ENCODE assay signal across 8 cellular contexts in the genomic region with DNA sequence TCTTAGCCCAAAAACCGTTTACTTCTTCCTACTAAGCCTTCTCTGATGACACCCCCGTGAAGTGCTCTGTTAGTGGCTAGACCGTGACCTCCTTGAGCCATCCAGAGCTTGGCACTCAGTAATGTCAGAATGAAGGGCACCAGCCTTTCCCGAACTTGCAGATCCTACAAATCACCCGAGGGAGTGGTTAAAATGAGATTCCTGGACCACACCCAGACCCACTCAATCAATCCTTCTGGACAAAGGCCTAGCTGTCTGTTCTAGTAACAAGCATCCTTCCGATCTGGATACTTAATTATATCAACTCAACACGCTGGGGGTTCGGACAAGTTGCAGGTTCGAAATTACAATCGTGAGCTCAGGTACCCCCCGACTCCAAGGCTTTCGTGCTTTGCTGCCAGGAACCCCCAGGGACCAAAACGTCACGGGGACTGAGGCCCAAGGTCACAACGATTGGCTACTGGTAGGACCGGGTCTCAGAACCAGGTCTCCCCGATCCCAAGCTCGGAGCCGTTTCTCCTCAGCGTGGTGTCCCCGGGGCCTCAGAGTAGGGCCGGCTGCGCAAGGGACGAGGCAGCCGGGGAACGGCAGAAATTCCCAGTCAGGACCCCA. TPM values are rescaled to one million over a fixed set of nuclear protein-coding genes. Genes with fewer than 3 reads are reported as not detected.
DNase-seq lines count a peak whose midpoint lies in the region; ATAC-seq and TF ChIP-seq lines count a peak whose summit lies in the region.

No MANE protein-coding gene starts in this region.

- peak; percentile 46 for ATAC-seq in HG02642 (IDR thresholded peaks at IDR 0.05; ENCODE audit: poor library complexity, unreplicated experiment)

- H3K4me1 Mint-ChIP-seq in activated T-cell treated with anti-CD3 and anti-CD28 coated beads, Interleukin-2, amount 50 U/mL, for 24 hours (ENCODE audit: low read depth), result peaks cover 47% of the 10 kb centered on the region
- H3K4me1 Mint-ChIP-seq in activated T-helper 1 cell treated with anti-CD3 and anti-CD28 coated beads, Interleukin-12 subunit alpha, Interleukin-12 subunit beta, Interleukin-2, Interleukin-4 antibody, amounts not matched to agents 30 ng/mL and 10 ng/mL and 1 ng/mL, durations not matched to agents 14 hours and 24 hours and 36 hours (ENCODE audit: low read depth), result peaks cover 37% of the 10 kb centered on the region

- peak; percentile 68 for DNase-seq in activated T-cell treated with anti-CD3 and anti-CD28 coated beads, Interleukin-2, amount 50 U/mL, for 24 hours
- no peak for DNase-seq in activated T-cell treated with anti-CD3 and anti-CD28 coated beads, Interleukin-2, amount 50 U/mL, for 1 hour
- DNase-seq in NCI-H146 treated with DMSO at 0.1 percent for 48 hours (lab: John Stamatoyannopoulos, UW; ENCODE audit: unreplicated experiment) (peak; percentile 10), foreskin melanocyte (peak; percentile 52), osteoblast (ENCODE audit: insufficient read length, low spot score, missing footprints) (peak; percentile 88), NCI-H524 treated with DMSO at 0.1 percent for 48 hours (lab: John Stamatoyannopoulos, UW) (no peak)
- DNase-seq in activated T-helper 1 cell treated with anti-CD3 and anti-CD28 coated beads, Interleukin-12 subunit alpha, Interleukin-12 subunit beta, Interleukin-2, Interleukin-4 antibody, amounts not matched to agents 30 ng/mL and 10 ng/mL and 1 ng/mL, durations not matched to agents 14 hours and 24 hours and 36 hours (ENCODE audit: low spot score), result peak; percentile 11

- H3K79me2 ChIP-seq in osteoblast (ENCODE audit: insufficient read depth, low read length), result peaks cover 78% of the 10 kb centered on the region

- peak overlapping the region; percentile 96 for H3K27ac Mint-ChIP-seq in activated T-cell treated with anti-CD3 and anti-CD28 coated beads, Interleukin-2, amount 50 U/mL, for 24 hours
- H3K27ac Mint-ChIP-seq in activated T-helper 1 cell treated with anti-CD3 and anti-CD28 coated beads, Interleukin-12 subunit alpha, Interleukin-12 subunit beta, Interleukin-2, Interleukin-4 antibody, amounts not matched to agents 30 ng/mL and 10 ng/mL and 1 ng/mL, durations not matched to agents 14 hours and 24 hours and 36 hours, result peak overlapping the region; percentile 90

- peaks cover 65% of the 10 kb centered on the region for H3K36me3 Mint-ChIP-seq in activated T-cell treated with anti-CD3 and anti-CD28 coated beads, Interleukin-2, amount 50 U/mL, for 24 hours (ENCODE audit: low read depth)
- peaks cover 15% of the 10 kb centered on the region for H3K36me3 Mint-ChIP-seq in activated T-helper 1 cell treated with anti-CD3 and anti-CD28 coated beads, Interleukin-12 subunit alpha, Interleukin-12 subunit beta, Interleukin-2, Interleukin-4 antibody, amounts not matched to agents 30 ng/mL and 10 ng/mL and 1 ng/mL, durations not matched to agents 14 hours and 24 hours and 36 hours (ENCODE audit: low read depth)

- H2AFZ ChIP-seq in osteoblast (ENCODE audit: low read length), result peak overlapping the region; percentile 92

- peak overlapping the region; percentile 100 for H3K4me2 ChIP-seq in osteoblast (ENCODE audit: insufficient read depth, low read length)

- H3K27ac ChIP-seq in osteoblast (ENCODE audit: low read depth, low read length), result peak overlapping the region; percentile 90

- H3K27me3 Mint-ChIP-seq in activated T-cell treated with anti-CD3 and anti-CD28 coated beads, Interleukin-2, amount 50 U/mL, for 24 hours, result no peaks in the 10 kb centered on the region
- H3K27me3 Mint-ChIP-seq in activated T-helper 1 cell treated with anti-CD3 and anti-CD28 coated beads, Interleukin-12 subunit alpha, Interleukin-12 subunit beta, Interleukin-2, Interleukin-4 antibody, amounts not matched to agents 30 ng/mL and 10 ng/mL and 1 ng/mL, durations not matched to agents 14 hours and 24 hours and 36 hours (ENCODE audit: insufficient read depth), result no peaks in the 10 kb centered on the region

- H3K4me3 ChIP-seq in osteoblast (ENCODE audit: insufficient read depth, low read length), result peak overlapping the region; percentile 94

- H3K4me1 ChIP-seq in osteoblast (ENCODE audit: insufficient read depth, low read length), result peaks cover 18% of the 10 kb centered on the region

- no peaks in the 10 kb centered on the region for H4K20me1 ChIP-seq in osteoblast (ENCODE audit: insufficient read depth, low read length)

- H3K27me3 ChIP-seq in osteoblast (ENCODE audit: insufficient read depth, low read length), result no peaks in the 10 kb centered on the region

- peaks cover 15% of the 10 kb centered on the region for H3K36me3 ChIP-seq in osteoblast (ENCODE audit: insufficient read depth, low read length)

- H3K4me3 Mint-ChIP-seq in activated T-cell treated with anti-CD3 and anti-CD28 coated beads, Interleukin-2, amount 50 U/mL, for 24 hours, result peak overlapping the region; percentile 95
- H3K4me3 Mint-ChIP-seq in activated T-helper 1 cell treated with anti-CD3 and anti-CD28 coated beads, Interleukin-12 subunit alpha, Interleukin-12 subunit beta, Interleukin-2, Interleukin-4 antibody, amounts not matched to agents 30 ng/mL and 10 ng/mL and 1 ng/mL, durations not matched to agents 14 hours and 24 hours and 36 hours, result peak overlapping the region; percentile 94

- no peaks in the 10 kb centered on the region for H3K9me3 Mint-ChIP-seq in activated T-cell treated with anti-CD3 and anti-CD28 coated beads, Interleukin-2, amount 50 U/mL, for 24 hours
- H3K9me3 Mint-ChIP-seq in activated T-helper 1 cell treated with anti-CD3 and anti-CD28 coated beads, Interleukin-12 subunit alpha, Interleukin-12 subunit beta, Interleukin-2, Interleukin-4 antibody, amounts not matched to agents 30 ng/mL and 10 ng/mL and 1 ng/mL, durations not matched to agents 14 hours and 24 hours and 36 hours, result peaks cover 2% of the 10 kb centered on the region

- no peak for TF ChIP-seq CTCF in osteoblast (IDR thresholded peaks at IDR 0.05; ENCODE audit: extremely low read depth, low read depth, low read length)

- no peaks in the 10 kb centered on the region for H3K9me3 ChIP-seq in osteoblast (ENCODE audit: low read depth, low read length)

- intact Hi-C loops in activated T-helper 1 cell treated with anti-CD3 and anti-CD28 coated beads, Interleukin-12 subunit alpha, Interleukin-12 subunit beta, Interleukin-2, Interleukin-4 antibody, amounts not matched to agents 30 ng/mL and 10 ng/mL and 1 ng/mL, durations not matched to agents 14 hours and 24 hours and 36 hours (cut with micrococcal nuclease), result loop anchor here (1.0 to 10.0 kb wide), 10 partner anchors 16 to 512 kb away; partner anchors contain the start of genes ARL2BP, DOK4, HERPUD1 and KATNB1

RNA-seq across cellular contexts. Expression of gene CIAPIN1, which starts 0.5 kb away (rescaled TPM):
- total RNA-seq in activated T-helper 1 cell treated with anti-CD3 and anti-CD28 coated beads, Interleukin-12 subunit alpha, Interleukin-12 subunit beta, Interleukin-2, Interleukin-4 antibody, amounts not matched to agents 30 ng/mL and 10 ng/mL and 1 ng/mL, durations not matched to agents 14 hours and 24 hours and 36 hours, result 98.0 and 98.4 TPM in 2 replicates
- 39.8 and 45.1 TPM in 2 replicates for total RNA-seq in osteoblast

RNA-seq across cellular contexts. Expression of gene COQ9, which starts 0.6 kb away (rescaled TPM):
- 51.2 and 51.6 TPM in 2 replicates for total RNA-seq in activated T-helper 1 cell treated with anti-CD3 and anti-CD28 coated beads, Interleukin-12 subunit alpha, Interleukin-12 subunit beta, Interleukin-2, Interleukin-4 antibody, amounts not matched to agents 30 ng/mL and 10 ng/mL and 1 ng/mL, durations not matched to agents 14 hours and 24 hours and 36 hours
- total RNA-seq in osteoblast, result 38.6 and 39.8 TPM in 2 replicates

RNA-seq across cellular contexts. Expression of gene POLR2C, which starts 15.8 kb away (rescaled TPM):
- total RNA-seq in activated T-helper 1 cell treated with anti-CD3 and anti-CD28 coated beads, Interleukin-12 subunit alpha, Interleukin-12 subunit beta, Interleukin-2, Interleukin-4 antibody, amounts not matched to agents 30 ng/mL and 10 ng/mL and 1 ng/mL, durations not matched to agents 14 hours and 24 hours and 36 hours, result 89.2 and 90.9 TPM in 2 replicates
- 95.2 and 97.8 TPM in 2 replicates for total RNA-seq in osteoblast

RNA-seq across cellular contexts. Expression of gene DOK4, which starts 39.7 kb away (rescaled TPM):
- 4.4 and 4.9 TPM in 2 replicates for total RNA-seq in activated T-helper 1 cell treated with anti-CD3 and anti-CD28 coated beads, Interleukin-12 subunit alpha, Interleukin-12 subunit beta, Interleukin-2, Interleukin-4 antibody, amounts not matched to agents 30 ng/mL and 10 ng/mL and 1 ng/mL, durations not matched to agents 14 hours and 24 hours and 36 hours
- 27.1 and 29.0 TPM in 2 replicates for total RNA-seq in osteoblast

RNA-seq across cellular contexts. Expression of gene CCL17, which starts 42.1 kb away (rescaled TPM):
- total RNA-seq in activated T-helper 1 cell treated with anti-CD3 and anti-CD28 coated beads, Interleukin-12 subunit alpha, Interleukin-12 subunit beta, Interleukin-2, Interleukin-4 antibody, amounts not matched to agents 30 ng/mL and 10 ng/mL and 1 ng/mL, durations not matched to agents 14 hours and 24 hours and 36 hours, result 1.3 and 1.6 TPM in 2 replicates
- total RNA-seq in osteoblast, result not detected in 2 replicates

Comparison
In these comparisons a context has a peak if more than half of its experiments do, and no peak if none do; other contexts are left out.
1. DNase-seq: peak in activated T-cell treated with anti-CD3 and anti-CD28 coated beads, Interleukin-2, amount 50 U/mL, for 24 hours (single experiment), NCI-H146 treated with DMSO at 0.1 percent for 48 hours (single experiment), activated T-helper 1 cell treated with anti-CD3 and anti-CD28 coated beads, Interleukin-12 subunit alpha, Interleukin-12 subunit beta, Interleukin-2, Interleukin-4 antibody, amounts not matched to agents 30 ng/mL and 10 ng/mL and 1 ng/mL, durations not matched to agents 14 hours and 24 hours and 36 hours (single experiment), foreskin melanocyte (single experiment) and osteoblast (single experiment); none in activated T-cell treated with anti-CD3 and anti-CD28 coated beads, Interleukin-2, amount 50 U/mL, for 1 hour (single experiment) and NCI-H524 treated with DMSO at 0.1 percent for 48 hours (single experiment).